ENCODE assay signal across 8 cellular contexts in genomic region chr5:157859227-157859575, GRCh38. TPM values are rescaled to one million over a fixed set of nuclear protein-coding genes. Genes with fewer than 3 reads are reported as not detected.
DNase-seq lines count a peak whose midpoint lies in the region; ATAC-seq, FAIRE-seq and TF ChIP-seq lines count a peak whose summit lies in the region.

No MANE protein-coding gene starts in this region.

- H3K27ac ChIP-seq in GM23248 (no peak overlapping the region), gastrocnemius medialis (peak overlapping the region; percentile 93 to 97 (median 96))

- intact Hi-C loops in gastrocnemius medialis (cut with DNase I; ENCODE audit: low total_unique reads): loop anchor here (2.0 to 5.0 kb wide), 3 partner anchors 38 to 717 kb away; partner anchors contain the start of genes MED7 and THG1L

- in situ Hi-C loops in GM23248 (cut with MboI): no loop called here
- in situ Hi-C loops in gastrocnemius medialis (cut with MboI; ENCODE audit: low sequenced_read_pairs in 4 of 4): no loop called here

- H3K4me1 ChIP-seq in GM23248 (ENCODE audit: insufficient read depth) (peaks cover 29% of the 10 kb centered on the region), gastrocnemius medialis (peaks cover 16 to 23% of the 10 kb centered on the region in 2 donors)

- TF ChIP-seq POLR2A in gastrocnemius medialis (IDR thresholded peaks at IDR 0.05): no peak

- ATAC-seq in T-helper 17 cell: no peak
- ATAC-seq in gastrocnemius medialis: peak in 1 of 2 donors; percentile 7

- TF ChIP-seq CTCF in fibroblast of villous mesenchyme (IDR thresholded peaks at IDR 0.05; ENCODE audit: insufficient read depth, low read depth, low read length) (no peak), gastrocnemius medialis (IDR thresholded peaks at IDR 0.05 in 4 of 5, conservative IDR thresholded peaks at IDR 0.05 in 1 of 5) (no peak), GM10248 (IDR thresholded peaks at IDR 0.05; ENCODE audit: control extremely low read depth, extremely low read depth, low read depth, missing control alignments) (no peak)

- H3K36me3 ChIP-seq in GM23248 (ENCODE audit: low read depth) (no peaks in the 10 kb centered on the region), gastrocnemius medialis (no peaks in the 10 kb centered on the region)

- peak overlapping the region; percentile 93 for H3K9ac ChIP-seq in GM23248

- POLR2A ChIA-PET in GM10248 (lab: Yijun Ruan, JAX): interaction anchor here (0.6 kb wide), 1 partner anchor 18 kb away, joined by 5 read pairs; no protein-coding TSS in a partner anchor

- peaks cover 10% of the 10 kb centered on the region; the same call in 1 of the 2 replicates for H3F3A ChIP-seq in GM23248 (ENCODE audit: insufficient read depth)

- peaks cover 48% of the 10 kb centered on the region for H3K79me2 ChIP-seq in GM23248 (ENCODE audit: insufficient read depth)

- DNase-seq in GM23248 (no peak), T-helper 17 cell (no peak), fibroblast of villous mesenchyme (ENCODE audit: low read depth) (no peak), gastrocnemius medialis (no peak), NOMO-1 treated with DMSO at 0.1 percent for 48 hours (lab: John Stamatoyannopoulos, UW; ENCODE audit: unreplicated experiment) (no peak), RCC 7860 (ENCODE audit: low spot score) (no peak), GM10248 (ENCODE audit: extremely low spot score) (no peak)
- DNase-seq in stimulated activated CD4-positive, alpha-beta T cell treated with anti-CD3 and anti-CD28 coated beads, Interleukin-1b, Interleukin-23, amount 100 ng/mL, for 48 hours: no peak

- peak overlapping the region; percentile 96 for H3K27ac Mint-ChIP-seq in T-helper 17 cell

- H3K27me3 Mint-ChIP-seq in T-helper 17 cell: no peaks in the 10 kb centered on the region

- peaks cover 9% of the 10 kb centered on the region; the same call in 1 of the 2 replicates for H4K20me1 ChIP-seq in GM23248 (ENCODE audit: insufficient read depth)

- peak overlapping the region; percentile 81 for H2AFZ ChIP-seq in GM23248

- no peaks in the 10 kb centered on the region for H3K9me3 ChIP-seq in GM23248 (ENCODE audit: low read depth)
- H3K9me3 ChIP-seq in T-helper 17 cell (ENCODE audit: control insufficient read depth, low read length, poor library complexity, severe bottlenecking): no peaks in the 10 kb centered on the region
- H3K9me3 ChIP-seq in gastrocnemius medialis: no peaks in the 10 kb centered on the region

- H3K4me1 Mint-ChIP-seq in T-helper 17 cell: peaks cover 50% of the 10 kb centered on the region

- 24 to 26% methylated on average over 10 of the region's 10 CpGs for WGBS in GM23248 (ENCODE audit: low coverage in 1 of 2, low lambda C conversion rate in 2 of 2, missing lambda C conversion rate in 2 of 2), 2 experiments

- H3K36me3 Mint-ChIP-seq in T-helper 17 cell (ENCODE audit: low read depth): peaks cover 5% of the 10 kb centered on the region

- H3K4me3 ChIP-seq in GM23248 (peak overlapping the region; percentile 97), fibroblast of villous mesenchyme (ENCODE audit: low read depth, low read length) (peak overlapping the region; percentile 98), gastrocnemius medialis (peak overlapping the region; percentile 83 to 98 (median 94))

- CTCF ChIA-PET in GM10248 (lab: Yijun Ruan, JAX): interaction anchor here (1.0 to 3.3 kb wide), 4 partner anchors 28 to 116 kb away, joined by 3 to 15 read pairs (median 8); partner anchors contain the start of gene LSM11

- H3K27me3 ChIP-seq in GM23248 (replicated peaks; ENCODE audit: insufficient read depth) (no peaks in the 10 kb centered on the region), gastrocnemius medialis (no peaks in the 10 kb centered on the region)

- no peaks in the 10 kb centered on the region for H3K9me2 ChIP-seq in GM23248 (ENCODE audit: insufficient read depth)

- H3K4me3 Mint-ChIP-seq in T-helper 17 cell: peak overlapping the region; percentile 98

- H3K4me2 ChIP-seq in GM23248 (ENCODE audit: unreplicated experiment): peak overlapping the region; percentile 16

- FAIRE-seq in RCC 7860 (lab: Jason Lieb, UNC): no peak

RNA-seq across cellular contexts. Expression of gene CLINT1, which starts 0.3 kb away (rescaled TPM):
- 56.1 and 70.9 TPM in 2 replicates for total RNA-seq in GM23248 (2014; rRNA removed; shearing (Covaris generic))
- 68.4 and 69.3 TPM in 2 replicates for polyA plus RNA-seq in GM23248 (2016; fragmentation: Nextera tagmentation; extraction: Ambion mirVana)
- total RNA-seq in T-helper 17 cell (100 to 1,000 TPM in 1 of 2 donors, 10 to 100 TPM in 1; 92.7 to 102 TPM), fibroblast of villous mesenchyme (87.0 and 118 TPM in 2 replicates), gastrocnemius medialis (100 to 1,000 TPM in 1 of 4 donors, 10 to 100 TPM in 3; 77.4 to 124 (median 85.5) TPM)
